Comparison of ENCODE assay signal across 2 cellular contexts in the genomic region with DNA sequence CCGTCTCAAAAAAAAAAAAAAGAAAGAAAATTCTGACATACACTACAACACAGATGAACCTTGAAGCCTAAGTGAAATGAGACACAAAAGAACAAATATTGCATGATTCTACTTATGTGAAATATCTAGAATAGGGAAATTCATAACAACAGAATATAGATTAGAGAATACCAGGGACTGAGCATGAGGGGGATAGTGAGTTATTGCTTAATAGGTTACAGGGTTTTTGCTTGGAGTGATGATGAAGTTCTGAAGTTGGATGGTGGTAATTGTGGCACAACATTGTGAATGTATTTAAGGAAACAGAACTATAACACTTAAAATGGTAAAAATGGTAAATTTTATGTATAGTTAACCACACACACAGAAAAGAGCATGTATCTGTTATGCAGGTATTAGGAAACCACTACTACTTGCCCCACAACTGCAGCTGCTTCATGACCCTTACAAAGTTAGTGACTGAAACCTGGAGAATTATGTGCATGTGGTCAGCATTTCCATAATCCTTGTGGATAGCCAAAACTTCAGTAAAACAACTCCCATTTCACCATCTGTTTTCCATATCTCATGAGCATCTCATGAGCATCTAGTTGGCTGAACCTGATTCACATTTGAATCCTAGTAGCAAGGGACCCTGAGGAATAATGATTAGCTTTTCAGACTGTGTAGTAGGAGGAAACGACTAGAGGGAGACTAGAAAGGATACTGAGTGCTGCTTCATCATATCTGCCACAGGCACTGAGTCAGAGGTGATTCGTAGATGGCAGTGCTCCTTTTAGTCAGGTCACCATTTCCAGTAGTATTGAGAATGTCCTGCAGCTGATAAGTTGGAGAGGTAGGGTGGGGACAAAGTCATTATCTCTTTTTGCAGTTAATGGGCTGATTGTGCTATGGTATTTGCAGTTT.
TF ChIP-seq lines count a peak whose summit lies in the region.

No MANE protein-coding gene starts in this region.

TF ChIP-seq in HepG2, 621 proteins besides CTCF, POLR2A, EP300 and RAD21:
- TF ChIP-seq BRD4 (CRISPR knock-in tag; IDR thresholded peaks at IDR 0.05), result no peak
- TF ChIP-seq ADNP (CRISPR knock-in tag; IDR thresholded peaks at IDR 0.05), result no peak
- no peak for TF ChIP-seq RBAK (CRISPR knock-in tag; IDR thresholded peaks at IDR 0.05)

TF ChIP-seq in SK-N-SH, 30 proteins besides CTCF, POLR2A, EP300 and RAD21:
- TF ChIP-seq TEAD4 (IDR thresholded peaks at IDR 0.05; ENCODE audit: borderline replicate concordance, insufficient read depth), result no peak
- TF ChIP-seq, protein P1, sequence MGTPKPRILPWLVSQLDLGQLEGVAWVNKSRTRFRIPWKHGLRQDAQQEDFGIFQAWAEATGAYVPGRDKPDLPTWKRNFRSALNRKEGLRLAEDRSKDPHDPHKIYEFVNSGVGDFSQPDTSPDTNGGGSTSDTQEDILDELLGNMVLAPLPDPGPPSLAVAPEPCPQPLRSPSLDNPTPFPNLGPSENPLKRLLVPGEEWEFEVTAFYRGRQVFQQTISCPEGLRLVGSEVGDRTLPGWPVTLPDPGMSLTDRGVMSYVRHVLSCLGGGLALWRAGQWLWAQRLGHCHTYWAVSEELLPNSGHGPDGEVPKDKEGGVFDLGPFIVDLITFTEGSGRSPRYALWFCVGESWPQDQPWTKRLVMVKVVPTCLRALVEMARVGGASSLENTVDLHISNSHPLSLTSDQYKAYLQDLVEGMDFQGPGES (IDR thresholded peaks at IDR 0.05; ENCODE audit: low read depth, low read length), result no peak
- TF ChIP-seq FOXJ3 (CRISPR knock-in tag; IDR thresholded peaks at IDR 0.05), result no peak
- TF ChIP-seq RFX5 (IDR thresholded peaks at IDR 0.05; ENCODE audit: low read length), result no peak
- TF ChIP-seq NRF1 (IDR thresholded peaks at IDR 0.05; ENCODE audit: low read depth, low read length), result no peak
- TF ChIP-seq MEF2A (IDR thresholded peaks at IDR 0.05; ENCODE audit: borderline replicate concordance, low read depth), result no peak
- no peak for TF ChIP-seq MXI1 (IDR thresholded peaks at IDR 0.05; ENCODE audit: low read depth, low read length)
- TF ChIP-seq, protein P2, sequence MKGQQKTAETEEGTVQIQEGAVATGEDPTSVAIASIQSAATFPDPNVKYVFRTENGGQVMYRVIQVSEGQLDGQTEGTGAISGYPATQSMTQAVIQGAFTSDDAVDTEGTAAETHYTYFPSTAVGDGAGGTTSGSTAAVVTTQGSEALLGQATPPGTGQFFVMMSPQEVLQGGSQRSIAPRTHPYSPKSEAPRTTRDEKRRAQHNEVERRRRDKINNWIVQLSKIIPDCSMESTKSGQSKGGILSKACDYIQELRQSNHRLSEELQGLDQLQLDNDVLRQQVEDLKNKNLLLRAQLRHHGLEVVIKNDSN (IDR thresholded peaks at IDR 0.05; ENCODE audit: borderline replicate concordance, low read depth), result no peak
- peak; percentile 22; the same call in 1 of the 2 replicates for TF ChIP-seq FOSL2 (IDR thresholded peaks at IDR 0.05; ENCODE audit: borderline replicate concordance, low read depth)
- TF ChIP-seq NFIC (IDR thresholded peaks at IDR 0.05; ENCODE audit: borderline replicate concordance), result no peak
- no peak for TF ChIP-seq YY1 (IDR thresholded peaks at IDR 0.05; ENCODE audit: low read depth)
- no peak for TF ChIP-seq TAF1 (IDR thresholded peaks at IDR 0.05; ENCODE audit: borderline replicate concordance, low read depth, low read length)
- TF ChIP-seq CHD2 (IDR thresholded peaks at IDR 0.05; ENCODE audit: low read length, partially characterized antibody), result no peak
- TF ChIP-seq POLR2AphosphoS5 (IDR thresholded peaks at IDR 0.05; ENCODE audit: low read depth, low read length), result no peak
- TF ChIP-seq, protein P3, sequence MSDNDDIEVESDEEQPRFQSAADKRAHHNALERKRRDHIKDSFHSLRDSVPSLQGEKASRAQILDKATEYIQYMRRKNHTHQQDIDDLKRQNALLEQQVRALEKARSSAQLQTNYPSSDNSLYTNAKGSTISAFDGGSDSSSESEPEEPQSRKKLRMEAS (IDR thresholded peaks at IDR 0.05; ENCODE audit: low read depth), result no peak
- no peak for TF ChIP-seq SMC3 (IDR thresholded peaks at IDR 0.05; ENCODE audit: low read depth, low read length)
- TF ChIP-seq ELF1 (IDR thresholded peaks at IDR 0.05), result no peak
- TF ChIP-seq, protein P4, sequence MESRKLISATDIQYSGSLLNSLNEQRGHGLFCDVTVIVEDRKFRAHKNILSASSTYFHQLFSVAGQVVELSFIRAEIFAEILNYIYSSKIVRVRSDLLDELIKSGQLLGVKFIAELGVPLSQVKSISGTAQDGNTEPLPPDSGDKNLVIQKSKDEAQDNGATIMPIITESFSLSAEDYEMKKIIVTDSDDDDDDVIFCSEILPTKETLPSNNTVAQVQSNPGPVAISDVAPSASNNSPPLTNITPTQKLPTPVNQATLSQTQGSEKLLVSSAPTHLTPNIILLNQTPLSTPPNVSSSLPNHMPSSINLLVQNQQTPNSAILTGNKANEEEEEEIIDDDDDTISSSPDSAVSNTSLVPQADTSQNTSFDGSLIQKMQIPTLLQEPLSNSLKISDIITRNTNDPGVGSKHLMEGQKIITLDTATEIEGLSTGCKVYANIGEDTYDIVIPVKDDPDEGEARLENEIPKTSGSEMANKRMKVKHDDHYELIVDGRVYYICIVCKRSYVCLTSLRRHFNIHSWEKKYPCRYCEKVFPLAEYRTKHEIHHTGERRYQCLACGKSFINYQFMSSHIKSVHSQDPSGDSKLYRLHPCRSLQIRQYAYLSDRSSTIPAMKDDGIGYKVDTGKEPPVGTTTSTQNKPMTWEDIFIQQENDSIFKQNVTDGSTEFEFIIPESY (IDR thresholded peaks at IDR 0.05; ENCODE audit: borderline replicate concordance, low read depth), result no peak
- TF ChIP-seq JUND (IDR thresholded peaks at IDR 0.05), result no peak
- TF ChIP-seq, protein P5, sequence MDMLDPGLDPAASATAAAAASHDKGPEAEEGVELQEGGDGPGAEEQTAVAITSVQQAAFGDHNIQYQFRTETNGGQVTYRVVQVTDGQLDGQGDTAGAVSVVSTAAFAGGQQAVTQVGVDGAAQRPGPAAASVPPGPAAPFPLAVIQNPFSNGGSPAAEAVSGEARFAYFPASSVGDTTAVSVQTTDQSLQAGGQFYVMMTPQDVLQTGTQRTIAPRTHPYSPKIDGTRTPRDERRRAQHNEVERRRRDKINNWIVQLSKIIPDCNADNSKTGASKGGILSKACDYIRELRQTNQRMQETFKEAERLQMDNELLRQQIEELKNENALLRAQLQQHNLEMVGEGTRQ (IDR thresholded peaks at IDR 0.05; ENCODE audit: borderline replicate concordance, low read depth, low read length), result no peak
- TF ChIP-seq SIN3A (IDR thresholded peaks at IDR 0.05; ENCODE audit: borderline replicate concordance, low read depth, low read length), result no peak
- TF ChIP-seq PBX3 (IDR thresholded peaks at IDR 0.05), result peak; percentile 25; the same call in 1 of the 2 replicates
- no peak for TF ChIP-seq RXRA (IDR thresholded peaks at IDR 0.05; ENCODE audit: borderline replicate concordance, low read depth)
- TF ChIP-seq RCOR1 (IDR thresholded peaks at IDR 0.05; ENCODE audit: low read length), result no peak
- TF ChIP-seq TCF12 (IDR thresholded peaks at IDR 0.05), result peak; percentile 51
- TF ChIP-seq GABPA (IDR thresholded peaks at IDR 0.05; ENCODE audit: low read depth), result no peak
- TF ChIP-seq REST (IDR thresholded peaks at IDR 0.05; ENCODE audit: low read depth, low read length), result no peak
